24 cellular contexts compared by ENCODE assay signal in the genomic region with DNA sequence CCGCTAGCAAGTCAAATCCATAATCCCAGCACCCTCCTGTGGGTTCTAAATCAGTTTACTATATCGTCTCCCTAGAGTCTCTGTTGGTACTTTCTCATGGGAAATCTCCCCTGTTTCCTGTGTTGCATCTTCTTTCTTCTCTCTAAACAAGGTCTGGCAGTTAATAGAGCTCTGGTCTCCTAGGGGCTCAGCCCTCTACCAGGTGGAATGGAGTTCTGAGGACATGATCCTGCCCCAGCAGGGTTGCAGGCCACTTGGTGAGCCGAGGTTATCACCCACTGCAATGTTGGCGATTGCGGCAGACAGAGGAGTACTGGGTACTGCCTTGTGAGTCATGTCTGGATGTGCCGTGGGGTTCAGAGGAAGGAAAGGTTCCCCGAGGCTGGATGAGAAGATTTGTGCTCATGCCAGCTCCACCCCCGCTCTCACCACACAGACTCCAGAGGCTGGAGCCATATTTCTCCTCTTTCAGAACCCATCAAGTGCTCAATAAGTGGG. TPM values are rescaled to one million over a fixed set of nuclear protein-coding genes. Genes with fewer than 3 reads are reported as not detected.
DNase-seq lines count a peak whose midpoint lies in the region; ATAC-seq and TF ChIP-seq lines count a peak whose summit lies in the region.
"Had no signal": no experiment of that assay in that cellular context is flagged by ENCODE, and none has a peak within 500 bp of the region (broad histone marks: within the 10 kb centered on the region; RNA-seq: fewer than 3 reads in every experiment).

No MANE protein-coding gene starts in this region.

- H3K79me1 ChIP-seq in neuronal stem cell (ENCODE audit: low read depth, low read length): no peaks in the 10 kb centered on the region

- no peak overlapping the region for H3K14ac ChIP-seq in neuronal stem cell (ENCODE audit: low read length)

- H3K27me3 ChIP-seq in endodermal cell (ENCODE audit: control insufficient read depth, insufficient read depth, low read length, poor library complexity, severe bottlenecking): no peaks in the 10 kb centered on the region
- H3K27me3 ChIP-seq in neuronal stem cell (ENCODE audit: control insufficient read depth in 3 of 3, insufficient read depth in 3 of 3, low read depth in 1 of 3, low read length in 3 of 3): peaks cover 0 to 3% (median 0%) of the 10 kb centered on the region in 3 experiments
- H3K27me3 ChIP-seq: ovary had no signal

- H3K4me3 ChIP-seq in endodermal cell (ENCODE audit: low read length): peak overlapping the region; percentile 55
- no peak overlapping the region for H3K4me3 ChIP-seq in neuronal stem cell (ENCODE audit: low read length in 2 of 2)
- H3K4me3 ChIP-seq: ovary had no signal

- peaks cover 2% of the 10 kb centered on the region for H3K9me3 Mint-ChIP-seq in endodermal cell
- H3K9me3 Mint-ChIP-seq: activated CD4-positive, alpha-beta T cell treated with anti-CD3 and anti-CD28 coated beads, Interleukin-2, amount 10 ng/mL, durations not matched to agents 24 days and 14 days; activated naive CD4-positive, alpha-beta T cell treated with anti-CD3 and anti-CD28 coated beads for 36 hours; dendritic cell treated with granulocyte-macrophage colony-stimulating factor and Interleukin-4, amounts not matched to agents 40 ng/mL and 50 ng/mL, for 4 days had no signal

- peaks cover 10% of the 10 kb centered on the region for H3K9me3 ChIP-seq in endodermal cell (ENCODE audit: control insufficient read depth, low read length)
- peaks cover 0 to 2% of the 10 kb centered on the region in 2 donors for H3K9me3 ChIP-seq in neuronal stem cell (replicated peaks in 1 of 2; ENCODE audit: control insufficient read depth in 2 of 2, insufficient read depth in 1 of 2, low read depth in 1 of 2, low read length in 2 of 2)
- H3K9me3 ChIP-seq: ovary had no signal

- no peak overlapping the region for H3K4me3 Mint-ChIP-seq in endodermal cell
- H3K4me3 Mint-ChIP-seq: activated CD4-positive, alpha-beta T cell treated with anti-CD3 and anti-CD28 coated beads, Interleukin-2, amount 10 ng/mL, durations not matched to agents 24 days and 14 days; activated naive CD4-positive, alpha-beta T cell treated with anti-CD3 and anti-CD28 coated beads for 36 hours; dendritic cell treated with granulocyte-macrophage colony-stimulating factor and Interleukin-4, amounts not matched to agents 40 ng/mL and 50 ng/mL, for 4 days; naive B cell had no signal

- peaks cover 9% of the 10 kb centered on the region for H3K4me1 ChIP-seq in endodermal cell (ENCODE audit: control insufficient read depth, insufficient read depth, low read length)
- peaks cover 9 to 11% of the 10 kb centered on the region in 2 donors for H3K4me1 ChIP-seq in neuronal stem cell (ENCODE audit: control insufficient read depth in 2 of 2, insufficient read depth in 1 of 2, low read depth in 1 of 2, low read length in 2 of 2)

- H4K91ac ChIP-seq in neuronal stem cell (ENCODE audit: low read depth, low read length, poor library complexity): no peak overlapping the region

- H2BK120ac ChIP-seq in neuronal stem cell (ENCODE audit: low read depth, low read length): no peak overlapping the region

- no peak overlapping the region for H4K8ac ChIP-seq in neuronal stem cell (ENCODE audit: low read depth, low read length)

- H2BK15ac ChIP-seq in neuronal stem cell (ENCODE audit: low read length): no peak overlapping the region

- no peak for TF ChIP-seq CTCF in endodermal cell (conservative IDR thresholded peaks at IDR 0.05)

- H3K27ac ChIP-seq in endodermal cell (ENCODE audit: low read depth, low read length) (no peak overlapping the region), neuronal stem cell (replicated peaks; ENCODE audit: low read length) (no peak overlapping the region)
- H3K27ac ChIP-seq: ovary, VCaP had no signal

- intact Hi-C loops in left colon (cut with DNase I, micrococcal nuclease): no loop called here

- H3K4me1 Mint-ChIP-seq in endodermal cell: peaks cover 33% of the 10 kb centered on the region
- H3K4me1 Mint-ChIP-seq: activated CD4-positive, alpha-beta T cell treated with anti-CD3 and anti-CD28 coated beads, Interleukin-2, amount 10 ng/mL, durations not matched to agents 24 days and 14 days; naive B cell had no signal

- H3K4me2 ChIP-seq in neuronal stem cell (ENCODE audit: insufficient read depth, low read length, poor library complexity, severe bottlenecking): no peak overlapping the region

- ATAC-seq in GM21576 (IDR thresholded peaks at IDR 0.05; ENCODE audit: unreplicated experiment): no peak
- ATAC-seq in left colon: no peak
- ATAC-seq: stimulated activated naive CD8-positive, alpha-beta T cell treated with anti-CD3 and anti-CD28 coated beads, Interleukin-15, Interleukin-2, amounts not matched to agents 100 U/mL and 50 U/mL, for 24 hours had no signal

- peak overlapping the region; percentile 5 for H3K18ac ChIP-seq in neuronal stem cell (ENCODE audit: low read length)

- no peaks in the 10 kb centered on the region for H3K36me3 Mint-ChIP-seq in endodermal cell (ENCODE audit: low read depth)
- H3K36me3 Mint-ChIP-seq: naive B cell had no signal

- no peak overlapping the region for H3K4ac ChIP-seq in neuronal stem cell (ENCODE audit: low read length)

- H2AK5ac ChIP-seq in neuronal stem cell (ENCODE audit: low read depth, low read length): no peak overlapping the region

- peaks cover 28% of the 10 kb centered on the region for H3K27me3 Mint-ChIP-seq in endodermal cell (ENCODE audit: insufficient read depth)

- H3K36me3 ChIP-seq in endodermal cell (ENCODE audit: control insufficient read depth, insufficient read depth, low read length): no peaks in the 10 kb centered on the region
- H3K36me3 ChIP-seq in neuronal stem cell (replicated peaks in 1 of 2; ENCODE audit: control insufficient read depth in 2 of 2, insufficient read depth in 2 of 2, low read length in 2 of 2): no peaks in the 10 kb centered on the region
- H3K36me3 ChIP-seq: ovary had no signal

- H3K23ac ChIP-seq in neuronal stem cell (ENCODE audit: low read depth, low read length, poor library complexity): no peak overlapping the region

- H2BK12ac ChIP-seq in neuronal stem cell (ENCODE audit: low read length): no peak overlapping the region

- no peak overlapping the region for H2AFZ ChIP-seq in neuronal stem cell (ENCODE audit: low read length)

- no peak overlapping the region for H3K9ac ChIP-seq in endodermal cell (ENCODE audit: extremely low read depth, low read length, poor library complexity, severe bottlenecking)
- no peak overlapping the region for H3K9ac ChIP-seq in neuronal stem cell (ENCODE audit: low read depth, low read length, poor library complexity)

- H3K27ac Mint-ChIP-seq in endodermal cell: peak overlapping the region; percentile 5
- H3K27ac Mint-ChIP-seq: activated CD4-positive, alpha-beta T cell treated with anti-CD3 and anti-CD28 coated beads, Interleukin-2, amount 10 ng/mL, durations not matched to agents 24 days and 14 days; activated naive CD4-positive, alpha-beta T cell treated with anti-CD3 and anti-CD28 coated beads for 36 hours; dendritic cell treated with granulocyte-macrophage colony-stimulating factor and Interleukin-4, amounts not matched to agents 40 ng/mL and 50 ng/mL, for 4 days; naive B cell had no signal

- 77 to 81% methylated on average over 5 to 8 of the region's 8 CpGs for WGBS in endodermal cell (ENCODE audit: insufficient coverage in 1 of 2, insufficient read length in 1 of 2), 2 experiments
- WGBS in neuronal stem cell (ENCODE audit: extremely low coverage in 2 of 2, insufficient read length in 2 of 2, insufficient replicate concordance in 1 of 2), 2 donors: no CpG with 5 or more reads among the region's 8 CpGs

- no peak overlapping the region for H2BK5ac ChIP-seq in neuronal stem cell (ENCODE audit: low read length)

- peak; percentile 45 for DNase-seq in ELR (ENCODE audit: low read depth)
- peak; percentile 87 for DNase-seq in RPMI7951 (ENCODE audit: low read depth)
- peak; percentile 58 for DNase-seq in endodermal cell
- no peak for DNase-seq in neuronal stem cell (ENCODE audit: low spot score)
- DNase-seq in NCI-H2107 treated with DMSO at 0.1 percent for 48 hours (lab: John Stamatoyannopoulos, UW; ENCODE audit: unreplicated experiment): no peak
- DNase-seq in left colon: no peak
- DNase-seq in NCI-H446 treated with DMSO at 0.1 percent for 48 hours (lab: John Stamatoyannopoulos, UW): no peak
- DNase-seq: activated CD4-positive, alpha-beta T cell treated with anti-CD3 and anti-CD28 coated beads, Interleukin-2, amount 10 ng/mL, durations not matched to agents 24 days and 14 days; activated naive CD4-positive, alpha-beta T cell treated with anti-CD3 and anti-CD28 coated beads for 36 hours; amniotic stem cell; caudate nucleus; mesenchymal stem cell; naive B cell; NCI-H2171; NCI-H526; ovary; stimulated activated CD4-positive, alpha-beta T cell treated with anti-CD3 and anti-CD28 coated beads, Interleukin-15, amount 100 ng/mL, for 24 hours; stimulated activated naive CD8-positive, alpha-beta T cell treated with anti-CD3 and anti-CD28 coated beads, Interleukin-15, Interleukin-2, amounts not matched to agents 100 U/mL and 50 U/mL, for 24 hours had no signal

RNA-seq across cellular contexts. Expression of a gene that starts 59.4 kb away (rescaled TPM):
- total RNA-seq in RPMI7951 (2014; rRNA removed; shearing (Covaris generic)): 0.78 and 1.4 TPM in 2 replicates
- not detected for total RNA-seq in endodermal cell
- polyA plus RNA-seq in endodermal cell (2013, experiment 1 of 2): 1.8 TPM
- polyA plus RNA-seq in endodermal cell (2013, experiment 2 of 2): 1.4 TPM
- 0.15 TPM for polyA plus RNA-seq in neuronal stem cell (2013, experiment 1 of 2)
- polyA plus RNA-seq in neuronal stem cell (2013, experiment 2 of 2): 0.22 TPM
- not detected for total RNA-seq in left colon
- total RNA-seq: activated CD4-positive, alpha-beta T cell treated with anti-CD3 and anti-CD28 coated beads, Interleukin-2, amount 10 ng/mL, durations not matched to agents 24 days and 14 days; activated naive CD4-positive, alpha-beta T cell treated with anti-CD3 and anti-CD28 coated beads for 36 hours; HT-29; T-helper 2 cell treated with Interferon-gamma antibody and Interleukin-4, amounts not matched to agents 100 ng/mL and 5 ng/mL, for 36 hours had no signal
- polyA plus RNA-seq: AG04450 had no signal

Comparison
In these comparisons a context has a peak if more than half of its experiments do, and no peak if none do; other contexts are left out.
1. DNase-seq: peak in ELR (single experiment), RPMI7951 (single experiment) and endodermal cell (single experiment); none in neuronal stem cell (single experiment), NCI-H2107 treated with DMSO at 0.1 percent for 48 hours (single experiment), left colon (0 of 2) and NCI-H446 treated with DMSO at 0.1 percent for 48 hours (single experiment).